In the genomic region with DNA sequence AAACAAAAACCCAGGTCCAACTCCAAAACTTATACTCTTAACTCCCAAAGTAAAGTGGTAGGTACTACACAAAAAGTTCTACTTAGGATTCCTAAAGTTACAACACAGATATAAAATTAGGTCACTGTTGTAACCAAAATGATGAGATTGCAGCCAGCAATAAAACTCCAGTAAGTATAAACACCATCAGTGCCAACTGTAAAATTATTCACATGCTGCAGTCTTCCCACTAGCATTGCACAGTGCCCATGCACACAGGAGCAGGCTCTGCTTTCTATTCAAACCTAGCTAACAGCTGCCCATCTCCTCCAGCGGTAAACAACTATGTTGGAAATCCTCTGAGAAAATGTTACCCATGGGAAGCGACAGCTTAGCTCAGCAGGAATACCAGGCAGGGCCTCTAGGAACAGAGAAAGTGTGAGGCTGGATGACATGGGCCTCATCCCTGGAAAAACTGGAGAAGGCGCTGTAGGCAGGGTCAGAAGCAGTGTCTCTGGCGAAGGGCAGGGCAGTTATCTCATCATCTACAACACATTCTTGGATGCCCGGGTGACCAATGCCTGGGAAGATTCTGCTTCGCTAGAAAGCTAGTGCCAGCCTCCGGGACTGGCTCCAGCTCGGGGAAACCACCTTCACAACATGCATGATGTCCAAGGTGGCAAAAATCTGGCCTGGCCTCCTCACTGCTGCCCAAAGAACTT, we compare ENCODE assay signal across 1 cellular context.
TF ChIP-seq lines count a peak whose summit lies in the region.

No MANE protein-coding gene starts in this region.

TF ChIP-seq in WTC11, 78 proteins besides CTCF, POLR2A, EP300 and RAD21 (continued from another document):
- no peak for TF ChIP-seq AR (CRISPR knock-in tag; IDR thresholded peaks at IDR 0.05)
- TF ChIP-seq TEAD1 (CRISPR knock-in tag; IDR thresholded peaks at IDR 0.05) = no peak
- no peak for TF ChIP-seq ZNF671 (CRISPR knock-in tag; IDR thresholded peaks at IDR 0.05)
- TF ChIP-seq, protein P1, sequence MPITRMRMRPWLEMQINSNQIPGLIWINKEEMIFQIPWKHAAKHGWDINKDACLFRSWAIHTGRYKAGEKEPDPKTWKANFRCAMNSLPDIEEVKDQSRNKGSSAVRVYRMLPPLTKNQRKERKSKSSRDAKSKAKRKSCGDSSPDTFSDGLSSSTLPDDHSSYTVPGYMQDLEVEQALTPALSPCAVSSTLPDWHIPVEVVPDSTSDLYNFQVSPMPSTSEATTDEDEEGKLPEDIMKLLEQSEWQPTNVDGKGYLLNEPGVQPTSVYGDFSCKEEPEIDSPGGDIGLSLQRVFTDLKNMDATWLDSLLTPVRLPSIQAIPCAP (CRISPR knock-in tag; IDR thresholded peaks at IDR 0.05) = no peak
- TF ChIP-seq TEAD4 (CRISPR knock-in tag; IDR thresholded peaks at IDR 0.05) = no peak
- TF ChIP-seq ZNF263 (CRISPR knock-in tag; IDR thresholded peaks at IDR 0.05; ENCODE audit: low read depth) = no peak
- no peak for TF ChIP-seq SMAD3 (CRISPR knock-in tag; IDR thresholded peaks at IDR 0.05; ENCODE audit: borderline replicate concordance)
- no peak for TF ChIP-seq ZNF121 (CRISPR knock-in tag; IDR thresholded peaks at IDR 0.05)
- TF ChIP-seq, protein P2, sequence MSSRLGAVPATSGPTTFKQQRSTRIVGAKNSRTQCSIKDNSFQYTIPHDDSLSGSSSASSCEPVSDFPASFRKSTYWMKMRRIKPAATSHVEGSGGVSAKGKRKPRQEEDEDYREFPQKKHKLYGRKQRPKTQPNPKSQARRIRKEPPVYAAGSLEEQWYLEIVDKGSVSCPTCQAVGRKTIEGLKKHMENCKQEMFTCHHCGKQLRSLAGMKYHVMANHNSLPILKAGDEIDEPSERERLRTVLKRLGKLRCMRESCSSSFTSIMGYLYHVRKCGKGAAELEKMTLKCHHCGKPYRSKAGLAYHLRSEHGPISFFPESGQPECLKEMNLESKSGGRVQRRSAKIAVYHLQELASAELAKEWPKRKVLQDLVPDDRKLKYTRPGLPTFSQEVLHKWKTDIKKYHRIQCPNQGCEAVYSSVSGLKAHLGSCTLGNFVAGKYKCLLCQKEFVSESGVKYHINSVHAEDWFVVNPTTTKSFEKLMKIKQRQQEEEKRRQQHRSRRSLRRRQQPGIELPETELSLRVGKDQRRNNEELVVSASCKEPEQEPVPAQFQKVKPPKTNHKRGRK (CRISPR knock-in tag; IDR thresholded peaks at IDR 0.05; ENCODE audit: borderline replicate concordance) = no peak
- no peak for TF ChIP-seq ATF2 (CRISPR knock-in tag; IDR thresholded peaks at IDR 0.05; ENCODE audit: borderline replicate concordance, low read depth)
- no peak for TF ChIP-seq CREB1 (CRISPR knock-in tag; IDR thresholded peaks at IDR 0.05)
- TF ChIP-seq SMAD4 (CRISPR knock-in tag; IDR thresholded peaks at IDR 0.05) = no peak
- TF ChIP-seq RORB (CRISPR knock-in tag; IDR thresholded peaks at IDR 0.05) = no peak
- TF ChIP-seq, protein P3, sequence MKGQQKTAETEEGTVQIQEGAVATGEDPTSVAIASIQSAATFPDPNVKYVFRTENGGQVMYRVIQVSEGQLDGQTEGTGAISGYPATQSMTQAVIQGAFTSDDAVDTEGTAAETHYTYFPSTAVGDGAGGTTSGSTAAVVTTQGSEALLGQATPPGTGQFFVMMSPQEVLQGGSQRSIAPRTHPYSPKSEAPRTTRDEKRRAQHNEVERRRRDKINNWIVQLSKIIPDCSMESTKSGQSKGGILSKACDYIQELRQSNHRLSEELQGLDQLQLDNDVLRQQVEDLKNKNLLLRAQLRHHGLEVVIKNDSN (CRISPR knock-in tag; IDR thresholded peaks at IDR 0.05) = no peak
- TF ChIP-seq PRDM15 (CRISPR knock-in tag; IDR thresholded peaks at IDR 0.05) = no peak
